In the genomic region with DNA sequence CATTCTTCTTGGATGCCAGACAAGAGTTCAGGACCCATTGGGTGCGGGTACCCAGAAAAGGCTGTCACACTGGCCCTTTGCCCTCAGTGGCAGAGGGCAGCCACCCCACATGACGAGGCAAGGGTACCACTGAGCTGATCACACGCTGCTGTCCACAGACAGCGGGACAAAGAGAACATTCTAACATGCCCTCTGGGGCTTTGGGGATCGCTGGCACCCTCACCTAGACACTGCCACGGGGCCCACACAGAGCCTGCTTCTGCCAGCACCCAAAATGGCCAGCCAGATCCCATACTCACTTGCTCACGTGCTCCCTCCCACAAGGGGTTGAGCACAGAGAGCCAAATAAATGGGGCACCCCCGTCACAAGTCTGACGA, we compare ENCODE assay signal across 19 cellular contexts. TPM values are rescaled to one million over a fixed set of nuclear protein-coding genes. Genes with fewer than 3 reads are reported as not detected.
DNase-seq lines count a peak whose midpoint lies in the region; ATAC-seq and TF ChIP-seq lines count a peak whose summit lies in the region.
"Had no signal": no experiment of that assay in that cellular context is flagged by ENCODE, and none has a peak within 500 bp of the region (broad histone marks: within the 10 kb centered on the region; RNA-seq: fewer than 3 reads in every experiment).

No MANE protein-coding gene starts in this region.

- peaks cover 0 to 29% (median 11%) of the 10 kb centered on the region in 9 donors for H3K36me3 ChIP-seq in heart right ventricle
- H3K36me3 ChIP-seq in HAP-1 (replicated peaks) = no peaks in the 10 kb centered on the region

- H3K9me3 ChIP-seq in heart right ventricle (no peaks in the 10 kb centered on the region), HAP-1 (no peaks in the 10 kb centered on the region)
- H3K9me3 ChIP-seq: Caco-2 had no signal

- intact Hi-C loops in heart right ventricle (cut with DNase I) (loop anchor here in 1 of 10 donors (5.0 kb wide), 1 partner anchor 53 kb away; no protein-coding TSS in a partner anchor), cardiac septum (cut with DNase I) (no loop called here)

- WGBS in heart right ventricle, 2 donors = 79 to 82% methylated on average over 9 of the region's 9 CpGs

- H3K4me1 ChIP-seq in heart right ventricle (peaks cover 7 to 49% (median 30%) of the 10 kb centered on the region in 9 donors), HAP-1 (peaks cover 38% of the 10 kb centered on the region)
- H3K4me1 ChIP-seq: parathyroid adenoma had no signal

- H3K27me3 ChIP-seq in heart right ventricle = no peaks in the 10 kb centered on the region
- H3K27me3 ChIP-seq in HAP-1 (ENCODE audit: low read depth) = no peaks in the 10 kb centered on the region

- no peaks in the 10 kb centered on the region for H3K9me3 Mint-ChIP-seq in brain
- no peaks in the 10 kb centered on the region for H3K9me3 Mint-ChIP-seq in neural crest cell
- H3K9me3 Mint-ChIP-seq: memory B cell, natural killer cell had no signal

- H3K27me3 Mint-ChIP-seq in brain = no peaks in the 10 kb centered on the region
- H3K27me3 Mint-ChIP-seq in neural crest cell (ENCODE audit: low read depth) = no peaks in the 10 kb centered on the region
- H3K27me3 Mint-ChIP-seq: memory B cell had no signal

- in situ Hi-C loops in HAP-1 (cut with MboI; ENCODE audit: low sequenced_read_pairs) = no loop called here

- H3K4me1 Mint-ChIP-seq in brain (peaks cover 66% of the 10 kb centered on the region), neural crest cell (peaks cover 57% of the 10 kb centered on the region)

- H3K36me3 Mint-ChIP-seq in brain = peaks cover 56% of the 10 kb centered on the region
- H3K36me3 Mint-ChIP-seq in neural crest cell (ENCODE audit: low read depth) = peaks cover 11% of the 10 kb centered on the region

- peak overlapping the region in 8 of 10 donors; percentile 14 to 73 (median 50) for H3K27ac ChIP-seq in heart right ventricle
- H3K27ac ChIP-seq: parathyroid adenoma had no signal

- ATAC-seq in heart right ventricle (peak in 6 of 8 donors; percentile 9 to 64 (median 20)), GM21723 (IDR thresholded peaks at IDR 0.05; ENCODE audit: unreplicated experiment) (no peak)
- ATAC-seq: K562, natural killer cell had no signal

- H3K27ac Mint-ChIP-seq in brain (peak overlapping the region in 3 of 5 experiments; percentile 44 to 89 (median 88)), neural crest cell (ENCODE audit: unreplicated experiment) (peak overlapping the region; percentile 14)
- H3K27ac Mint-ChIP-seq: memory B cell, natural killer cell had no signal

- DNase-seq in heart right ventricle = no peak
- no peak for DNase-seq in cardiac septum (ENCODE audit: low spot score)
- no peak for DNase-seq in neural crest cell (ENCODE audit: low read depth, low spot score)
- no peak for DNase-seq in GM19238 (ENCODE audit: insufficient read length, low spot score)
- DNase-seq in HAP-1 (ENCODE audit: low spot score in 2 of 2) = no peak
- DNase-seq: Caco-2; cerebellar nuclear complex; GOT3; natural killer cell; NCI-H187; NCI-H82; OCI-M1; small intestine; stimulated activated CD4-positive, alpha-beta T cell treated with anti-CD3 and anti-CD28 coated beads, Interleukin-4, amount 100 ng/mL, for 1 hour had no signal

- no peak for TF ChIP-seq CTCF in heart right ventricle (IDR thresholded peaks at IDR 0.05)
- TF ChIP-seq CTCF in brain (conservative IDR thresholded peaks at IDR 0.05) = no peak
- TF ChIP-seq CTCF in neural crest cell (conservative IDR thresholded peaks at IDR 0.05) = no peak

- H3K4me3 ChIP-seq in heart right ventricle (no peak overlapping the region), HAP-1 (no peak overlapping the region)
- H3K4me3 ChIP-seq: K562 had no signal

- H3K4me3 Mint-ChIP-seq in brain = no peak overlapping the region
- H3K4me3 Mint-ChIP-seq in neural crest cell = no peak overlapping the region
- H3K4me3 Mint-ChIP-seq: memory B cell, natural killer cell had no signal

RNA-seq across cellular contexts. Expression of a gene that starts 16.7 kb away (rescaled TPM):
- 10 to 100 TPM in 2 of 10 donors, 1 to 10 TPM in 8; 3.5 to 12.8 (median 6.4) TPM for total RNA-seq in heart right ventricle
- 10 to 100 TPM in 1 of 2 donors, 1 to 10 TPM in 1; 6.7 to 13.4 TPM for polyA plus RNA-seq in heart right ventricle
- 7.5 TPM for total RNA-seq in cardiac septum
- 189 TPM for polyA plus RNA-seq in brain (ENCODE audit: insufficient read depth, low read depth, low replicate concordance)
- 1.4 and 1.5 TPM in 2 replicates for total RNA-seq in neural crest cell
